ENCODE assay signal across 26 cellular contexts in genomic region chr17:27106982-27107360, GRCh38.
"Had no signal": no experiment of that assay in that cellular context is flagged by ENCODE, and none has a peak within 500 bp of the region (broad histone marks: within the 10 kb centered on the region; RNA-seq: fewer than 3 reads in every experiment).

No MANE protein-coding gene starts in this region.

- H3K27me3 Mint-ChIP-seq: progenitor cell of endocrine pancreas had no signal

- H3K4me3 ChIP-seq: hepatocyte, left ventricle myocardium inferior, lung, mucosa of descending colon, ovary, skin epidermis, stomach, testis, thyroid gland, transverse colon, upper lobe of right lung had no signal

- H2AFZ ChIP-seq: hepatocyte had no signal

- H3K27ac Mint-ChIP-seq: memory B cell; naive thymus-derived CD4-positive, alpha-beta T cell; natural killer cell treated with Interleukin-12 subunit alpha and Interleukin-12 subunit beta and Interleukin-15 and Interleukin-18, amount 100 ng/mL, for 72 hours; progenitor cell of endocrine pancreas; stimulated activated naive B cell treated with anti-CD40 and anti-IgM and Interleukin-4, amounts not matched to agents 10 μg/mL and 1 μg/mL and 100 μg/mL, for 72 hours had no signal

- H3K9me3 Mint-ChIP-seq: natural killer cell treated with Interleukin-12 subunit alpha and Interleukin-12 subunit beta and Interleukin-15 and Interleukin-18, amount 100 ng/mL, for 72 hours; stimulated activated naive B cell treated with anti-CD40 and anti-IgM and Interleukin-4, amounts not matched to agents 10 μg/mL and 1 μg/mL and 100 μg/mL, for 72 hours had no signal

- H3K27ac ChIP-seq: hepatocyte, left ventricle myocardium inferior, ovary, skin epidermis, stomach, testis, thyroid gland, transverse colon, upper lobe of right lung had no signal

- H3K36me3 Mint-ChIP-seq: memory B cell; natural killer cell treated with Interleukin-12 subunit alpha and Interleukin-12 subunit beta and Interleukin-15 and Interleukin-18, amount 100 ng/mL, for 72 hours; stimulated activated naive B cell treated with anti-CD40 and anti-IgM and Interleukin-4, amounts not matched to agents 10 μg/mL and 1 μg/mL and 100 μg/mL, for 72 hours had no signal

- ATAC-seq: mucosa of descending colon; naive thymus-derived CD4-positive, alpha-beta T cell; natural killer cell treated with Interleukin-12 subunit alpha and Interleukin-12 subunit beta and Interleukin-15 and Interleukin-18, amount 100 ng/mL, for 72 hours; right cardiac atrium; sciatic nerve; stimulated activated naive B cell treated with anti-CD40 and anti-IgM and Interleukin-4, amounts not matched to agents 10 μg/mL and 1 μg/mL and 100 μg/mL, for 72 hours; stimulated activated naive CD8-positive, alpha-beta T cell treated with anti-CD3 and anti-CD28 coated beads, Interleukin-15, Interleukin-2, amounts not matched to agents 100 U/mL and 50 U/mL, for 24 hours; upper lobe of right lung had no signal

- H3K4me2 ChIP-seq: hepatocyte had no signal

- H3K27me3 ChIP-seq: hepatocyte, ovary, stomach, testis, thyroid gland, transverse colon, upper lobe of right lung had no signal

- H3K4me1 ChIP-seq: left ventricle myocardium inferior, stomach, testis, thyroid gland, transverse colon, upper lobe of right lung had no signal

- H3K4me1 Mint-ChIP-seq: naive thymus-derived CD4-positive, alpha-beta T cell; stimulated activated naive B cell treated with anti-CD40 and anti-IgM and Interleukin-4, amounts not matched to agents 10 μg/mL and 1 μg/mL and 100 μg/mL, for 72 hours had no signal

- H3K9me3 ChIP-seq: left ventricle myocardium inferior, mucosa of descending colon, ovary, stomach, testis, thyroid gland, transverse colon, upper lobe of right lung had no signal

- H3K4me3 Mint-ChIP-seq: memory B cell; naive thymus-derived CD4-positive, alpha-beta T cell; natural killer cell treated with Interleukin-12 subunit alpha and Interleukin-12 subunit beta and Interleukin-15 and Interleukin-18, amount 100 ng/mL, for 72 hours; stimulated activated naive B cell treated with anti-CD40 and anti-IgM and Interleukin-4, amounts not matched to agents 10 μg/mL and 1 μg/mL and 100 μg/mL, for 72 hours had no signal

- H3K36me3 ChIP-seq: left ventricle myocardium inferior, ovary, stomach, thyroid gland, transverse colon, upper lobe of right lung had no signal

- H3K79me2 ChIP-seq: hepatocyte had no signal

- DNase-seq: islet precursor cell; left ventricle myocardium inferior; midbrain; mucosa of descending colon; naive thymus-derived CD4-positive, alpha-beta T cell; ovary; retina; right cardiac atrium; stimulated activated CD4-positive, alpha-beta T cell treated with anti-CD3 and anti-CD28 coated beads, Interleukin-12 subunit alpha, Interleukin-12 subunit beta, amount 100 ng/mL, for 4 hours; stimulated activated CD4-positive, alpha-beta T cell treated with anti-CD3 and anti-CD28 coated beads, Interleukin-15, amount 100 ng/mL, for 24 hours; stimulated activated CD4-positive, alpha-beta T cell treated with anti-CD3 and anti-CD28 coated beads, Interleukin-2, amount 100 ng/mL, for 24 hours; stimulated activated CD4-positive, alpha-beta T cell treated with anti-CD3 and anti-CD28 coated beads, Interleukin-4, amount 100 ng/mL, for 1 hour; stimulated activated naive B cell treated with anti-CD40 and anti-IgM and Interleukin-4, amounts not matched to agents 10 μg/mL and 1 μg/mL and 100 μg/mL, for 72 hours; stimulated activated naive CD8-positive, alpha-beta T cell treated with anti-CD3 and anti-CD28 coated beads, Interleukin-15, Interleukin-2, amounts not matched to agents 100 U/mL and 50 U/mL, for 24 hours; stomach; testis; thyroid gland; transverse colon; upper lobe of right lung had no signal
